16 cellular contexts compared by ENCODE assay signal in genomic region chr4:40251366-40251765, GRCh38. TPM values are rescaled to one million over a fixed set of nuclear protein-coding genes. Genes with fewer than 3 reads are reported as not detected.
DNase-seq lines count a peak whose midpoint lies in the region; FAIRE-seq and TF ChIP-seq lines count a peak whose summit lies in the region.
"Had no signal": no experiment of that assay in that cellular context is flagged by ENCODE, and none has a peak within 500 bp of the region (broad histone marks: within the 10 kb centered on the region; RNA-seq: fewer than 3 reads in every experiment).

No MANE protein-coding gene starts in this region.

- H3K36me3 ChIP-seq in endothelial cell of umbilical vein (ENCODE audit: control insufficient read depth in 2 of 2, extremely low read depth in 1 of 2, insufficient read depth in 2 of 2, low read length in 2 of 2), result no peaks in the 10 kb centered on the region
- H3K36me3 ChIP-seq: cardiac muscle cell had no signal

- H3K27ac Mint-ChIP-seq in activated naive CD4-positive, alpha-beta T cell treated with anti-CD3 and anti-CD28 coated beads, Interleukin-2, amount 10 ng/mL, durations not matched to agents 7 days and 5 days, result peak overlapping the region; percentile 1

- no peaks in the 10 kb centered on the region for H3K9me3 Mint-ChIP-seq in activated naive CD4-positive, alpha-beta T cell treated with anti-CD3 and anti-CD28 coated beads, Interleukin-2, amount 10 ng/mL, durations not matched to agents 7 days and 5 days

- peaks cover 86% of the 10 kb centered on the region for H3K4me1 Mint-ChIP-seq in activated naive CD4-positive, alpha-beta T cell treated with anti-CD3 and anti-CD28 coated beads, Interleukin-2, amount 10 ng/mL, durations not matched to agents 7 days and 5 days

- no peak for TF ChIP-seq CTCF in RWPE1 (conservative IDR thresholded peaks at IDR 0.05; ENCODE audit: low read depth)
- TF ChIP-seq CTCF in endothelial cell of umbilical vein (IDR thresholded peaks at IDR 0.05; ENCODE audit: extremely low read depth in 1 of 2, insufficient read depth in 1 of 2, low read depth in 1 of 2, low read length in 2 of 2), result no peak

- dilution Hi-C loops in endothelial cell of umbilical vein (cut with MboI; ENCODE audit: extremely low pct_ligation_motif_present, low sequenced_read_pairs), result no loop called here

- no peak overlapping the region for H2AFZ ChIP-seq in endothelial cell of umbilical vein (ENCODE audit: low read depth, low read length)
- H2AFZ ChIP-seq: parathyroid adenoma had no signal

- CTCF ChIA-PET in activated naive CD4-positive, alpha-beta T cell treated with anti-CD3 and anti-CD28 coated beads, Interleukin-2, amount 10 ng/mL, durations not matched to agents 7 days and 5 days (lab: Charles Lee), result interaction anchor here (1.0 kb wide), 1 partner anchor 33 kb away, joined by 4 read pairs; no protein-coding TSS in a partner anchor
- CTCF ChIA-PET in RWPE1 (lab: Yijun Ruan, JAX), result interaction anchor here (0.6 to 0.7 kb wide), 2 partner anchors 9 to 12 kb away, joined by 3 to 4 read pairs; no protein-coding TSS in a partner anchor
- CTCF ChIA-PET in endothelial cell of umbilical vein (lab: Charles Lee), result interaction anchor here (0.6 to 0.8 kb wide), 2 partner anchors 44 to 128 kb away, joined by 3 to 6 read pairs; no protein-coding TSS in a partner anchor

- no peak overlapping the region for H3K4me3 Mint-ChIP-seq in activated naive CD4-positive, alpha-beta T cell treated with anti-CD3 and anti-CD28 coated beads, Interleukin-2, amount 10 ng/mL, durations not matched to agents 7 days and 5 days

- no peaks in the 10 kb centered on the region for H4K20me1 ChIP-seq in endothelial cell of umbilical vein (replicated peaks; ENCODE audit: control insufficient read depth, extremely low read depth, insufficient read depth, low read length)

- peaks cover 26% of the 10 kb centered on the region for H3K4me1 ChIP-seq in endothelial cell of umbilical vein (ENCODE audit: control insufficient read depth, extremely low read depth, insufficient read depth, low read length)
- H3K4me1 ChIP-seq: parathyroid adenoma had no signal

- H3K27ac ChIP-seq in RWPE1 (peak overlapping the region; percentile 88), endothelial cell of umbilical vein (ENCODE audit: insufficient read depth, low read depth, low read length) (no peak overlapping the region)
- H3K27ac ChIP-seq: cardiac muscle cell, parathyroid adenoma had no signal

- no TSS peak for BruUV-seq in endothelial cell of umbilical vein (replicated peaks; lab: Mats Ljungman, UMichigan)

- H3K9me3 ChIP-seq in endothelial cell of umbilical vein (replicated peaks; ENCODE audit: control insufficient read depth, insufficient read depth, low read length), result no peaks in the 10 kb centered on the region

- FAIRE-seq in endothelial cell of umbilical vein (lab: Jason Lieb, UNC), result no peak
- no peak for FAIRE-seq in urothelium cell line (lab: Jason Lieb, UNC)
- FAIRE-seq: G401.6 had no signal

- H3K27me3 Mint-ChIP-seq in activated naive CD4-positive, alpha-beta T cell treated with anti-CD3 and anti-CD28 coated beads, Interleukin-2, amount 10 ng/mL, durations not matched to agents 7 days and 5 days, result no peaks in the 10 kb centered on the region

- DNase-seq in activated naive CD4-positive, alpha-beta T cell treated with anti-CD3 and anti-CD28 coated beads, Interleukin-2, amount 10 ng/mL, durations not matched to agents 7 days and 5 days, result no peak
- DNase-seq in activated naive CD4-positive, alpha-beta T cell treated with anti-CD3 and anti-CD28 coated beads, Interleukin-2, amount 50 U/mL, for 16 hours, result no peak
- DNase-seq in RWPE1 (ENCODE audit: low spot score) (peak; percentile 85), endothelial cell of umbilical vein (ENCODE audit: low read depth, low spot score) (peak; percentile 42), urothelium cell line (ENCODE audit: low spot score) (peak; percentile 34), globus pallidus (ENCODE audit: low spot score) (no peak), RPMI8226 (no peak), NCI-H510A treated with DMSO at 0.1 percent for 48 hours (lab: John Stamatoyannopoulos, UW) (no peak)
- DNase-seq: Karpas-422, mesendoderm, NCI-H2029, T-helper 9 cell had no signal

- H3K36me3 Mint-ChIP-seq in activated naive CD4-positive, alpha-beta T cell treated with anti-CD3 and anti-CD28 coated beads, Interleukin-2, amount 10 ng/mL, durations not matched to agents 7 days and 5 days, result peaks cover 29% of the 10 kb centered on the region

- POLR2A ChIA-PET in RWPE1 (lab: Yijun Ruan, JAX; ENCODE audit: low non-redundant PET), result no interaction called here
- POLR2A ChIA-PET in endothelial cell of umbilical vein (lab: Charles Lee), result no interaction called here

- no peak overlapping the region for H3K4me2 ChIP-seq in endothelial cell of umbilical vein (ENCODE audit: insufficient read depth, low read length)

- H3K9me1 ChIP-seq in endothelial cell of umbilical vein (replicated peaks; ENCODE audit: control insufficient read depth, extremely low read depth, insufficient read depth, low read length), result no peaks in the 10 kb centered on the region

- H3K79me2 ChIP-seq in endothelial cell of umbilical vein (ENCODE audit: control insufficient read depth, insufficient read depth, low read length), result no peaks in the 10 kb centered on the region
- H3K79me2 ChIP-seq: parathyroid adenoma had no signal

- no peak for TF ChIP-seq POLR2A in endothelial cell of umbilical vein (IDR thresholded peaks at IDR 0.05; ENCODE audit: low read depth, low read length)

- intact Hi-C loops in endothelial cell of umbilical vein (cut with micrococcal nuclease), result loop anchor here (5.0 kb wide), 1 partner anchor 194 kb away; the partner anchor contains the start of gene N4BP2

- H3K27me3 ChIP-seq in endothelial cell of umbilical vein (ENCODE audit: control insufficient read depth in 2 of 2, insufficient read depth in 2 of 2, low read length in 2 of 2), result no peaks in the 10 kb centered on the region
- H3K27me3 ChIP-seq: cardiac muscle cell had no signal

- H3K4me3 ChIP-seq in endothelial cell of umbilical vein (replicated peaks in 1 of 3; ENCODE audit: insufficient read depth in 1 of 3, low read depth in 1 of 3, low read length in 3 of 3), result no peak overlapping the region
- H3K4me3 ChIP-seq: cardiac muscle cell had no signal

- no peak overlapping the region for H3K9ac ChIP-seq in endothelial cell of umbilical vein (replicated peaks; ENCODE audit: extremely low read depth, insufficient read depth, low read length)
- H3K9ac ChIP-seq: parathyroid adenoma had no signal

TF ChIP-seq in endothelial cell of umbilical vein, 7 proteins besides CTCF, POLR2A, EP300 and RAD21:
- TF ChIP-seq, protein P1, sequence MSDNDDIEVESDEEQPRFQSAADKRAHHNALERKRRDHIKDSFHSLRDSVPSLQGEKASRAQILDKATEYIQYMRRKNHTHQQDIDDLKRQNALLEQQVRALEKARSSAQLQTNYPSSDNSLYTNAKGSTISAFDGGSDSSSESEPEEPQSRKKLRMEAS (IDR thresholded peaks at IDR 0.05; ENCODE audit: insufficient read depth, insufficient read length), result no peak
- TF ChIP-seq EZH2 (IDR thresholded peaks at IDR 0.05; ENCODE audit: borderline replicate concordance, low read depth, low read length, severe bottlenecking), result no peak
- TF ChIP-seq FOS (IDR thresholded peaks at IDR 0.05; ENCODE audit: borderline replicate concordance, insufficient read depth, low read length), result peak; percentile 84
- TF ChIP-seq JUN (IDR thresholded peaks at IDR 0.05; ENCODE audit: borderline replicate concordance, insufficient read depth, insufficient read length, low read depth), result peak; percentile 14
- TF ChIP-seq POLR2AphosphoS5 (IDR thresholded peaks at IDR 0.05; ENCODE audit: insufficient read depth, low read depth, low read length), result peak; percentile 23
TF ChIP-seq in endothelial cell of umbilical vein: peak in this region for 3.

RNA-seq across cellular contexts. Expression of gene RHOH, which starts 54.5 kb away (rescaled TPM):
- total RNA-seq in endothelial cell of umbilical vein, result 0.30 TPM in 1 of 2 replicates, not detected in the other
- not detected in 2 replicates for polyA plus RNA-seq in endothelial cell of umbilical vein
- polyA plus RNA-seq in endothelial cell of umbilical vein (2011; cell fraction: cytosol; rRNA removed), result not detected in 2 replicates
- 0.12 TPM in 1 of 2 replicates, not detected in the other for polyA plus RNA-seq in endothelial cell of umbilical vein (2011; cell fraction: nucleus; rRNA removed)
- not detected in 2 replicates for polyA plus RNA-seq in endothelial cell of umbilical vein (2012)
- 1.0 TPM in 1 of 2 replicates, not detected in the other for polyA minus RNA-seq in endothelial cell of umbilical vein
- polyA minus RNA-seq in endothelial cell of umbilical vein (2011; cell fraction: cytosol; rRNA and poly(A)+ RNA removed), result not detected
- not detected in 2 replicates for polyA minus RNA-seq in endothelial cell of umbilical vein (2011; cell fraction: nucleus; rRNA and poly(A)+ RNA removed)
- total RNA-seq: cardiac muscle cell, epithelial cell of proximal tubule had no signal
- polyA plus RNA-seq: cardiac muscle cell had no signal

Comparison
In these comparisons a context has a peak if more than half of its experiments do, and no peak if none do; other contexts are left out.
1. DNase-seq: peak in RWPE1 (single experiment), endothelial cell of umbilical vein (single experiment) and urothelium cell line (single experiment); none in activated naive CD4-positive, alpha-beta T cell treated with anti-CD3 and anti-CD28 coated beads, Interleukin-2, amount 10 ng/mL, durations not matched to agents 7 days and 5 days (single experiment), activated naive CD4-positive, alpha-beta T cell treated with anti-CD3 and anti-CD28 coated beads, Interleukin-2, amount 50 U/mL, for 16 hours (single experiment), globus pallidus (single experiment), RPMI8226 (single experiment) and NCI-H510A treated with DMSO at 0.1 percent for 48 hours (single experiment).